In genomic region chr12:52151859-52152783, GRCh38 we compare ENCODE assay signal across 8 cellular contexts. TPM values are rescaled to one million over a fixed set of nuclear protein-coding genes. Genes with fewer than 3 reads are reported as not detected.
DNase-seq lines count a peak whose midpoint lies in the region; ATAC-seq and TF ChIP-seq lines count a peak whose summit lies in the region.

No MANE protein-coding gene starts in this region.

- DNase-seq in CD14-positive monocyte (ENCODE audit: low spot score) = peak; percentile 76
- DNase-seq in HPDE6-E6E7 (ENCODE audit: extremely low spot score) = peak; percentile 65
- peak; percentile 88 for DNase-seq in WTC11 (ENCODE audit: low spot score)
- DNase-seq in breast epithelium (ENCODE audit: low spot score in 2 of 2) = peak; percentile 91 to 93
- DNase-seq in kidney glomerular epithelial cell (lab: John Stamatoyannopoulos, UW) = peak; percentile 12
- peak; percentile 50 for DNase-seq in stimulated activated CD4-positive, alpha-beta T cell treated with anti-CD3 and anti-CD28 coated beads, Interleukin-2, amount 100 ng/mL, for 4 hours (ENCODE audit: low read depth)

- CTCF ChIA-PET in WTC11 (lab: Charles Lee) = interaction anchor here (0.6 to 2.6 kb wide), 16 partner anchors 8 to 846 kb away, joined by 3 to 9 read pairs (median 4); no protein-coding TSS in a partner anchor

- peaks cover 14% of the 10 kb centered on the region for H3K4me1 Mint-ChIP-seq in CD14-positive monocyte
- H3K4me1 Mint-ChIP-seq in WTC11 = peaks cover 16% of the 10 kb centered on the region

- peaks cover 17 to 25% (median 18%) of the 10 kb centered on the region in 3 donors for H3K27me3 Mint-ChIP-seq in CD14-positive monocyte (ENCODE audit: low read depth in 3 of 3)
- no peaks in the 10 kb centered on the region for H3K27me3 Mint-ChIP-seq in WTC11 (ENCODE audit: low read depth)

- H3K4me3 Mint-ChIP-seq in CD14-positive monocyte (peak overlapping the region; percentile 50 to 67), WTC11 (peak overlapping the region; percentile 40)

- H3K9me3 Mint-ChIP-seq in CD14-positive monocyte (no peaks in the 10 kb centered on the region), WTC11 (no peaks in the 10 kb centered on the region)

- peaks cover 2 to 3% of the 10 kb centered on the region in 2 donors for H3K36me3 Mint-ChIP-seq in CD14-positive monocyte
- no peaks in the 10 kb centered on the region for H3K36me3 Mint-ChIP-seq in WTC11

- TF ChIP-seq CTCF in CD14-positive monocyte (IDR thresholded peaks at IDR 0.05) = peak; percentile 98
- TF ChIP-seq CTCF in WTC11 (IDR thresholded peaks at IDR 0.05) = peak; percentile 92
- TF ChIP-seq CTCF in breast epithelium (IDR thresholded peaks at IDR 0.05) = peak; percentile 85 to 95 (median 95)

- peaks cover 15 to 36% of the 10 kb centered on the region in 2 donors for H3K4me1 ChIP-seq in breast epithelium

- no peak for TF ChIP-seq POLR2A in breast epithelium (IDR thresholded peaks at IDR 0.05)

- peak; percentile 69 for ATAC-seq in WTC11
- ATAC-seq in HG02973 (IDR thresholded peaks at IDR 0.05; ENCODE audit: unreplicated experiment) = no peak
- ATAC-seq in HG03571 (IDR thresholded peaks at IDR 0.05; ENCODE audit: unreplicated experiment) = no peak

- no peaks in the 10 kb centered on the region for H3K9me3 ChIP-seq in breast epithelium

- intact Hi-C loops in CD14-positive monocyte (cut with micrococcal nuclease) (loop anchor here (2.0 to 10.0 kb wide), 2 partner anchors 723 to 727 kb away; no protein-coding TSS in a partner anchor), breast epithelium (cut with DNase I; ENCODE audit: low total_unique reads) (no loop called here)

- POLR2A ChIA-PET in WTC11 (lab: Charles Lee) = no interaction called here

- H3K27me3 ChIP-seq in breast epithelium = no peaks in the 10 kb centered on the region

- peak overlapping the region; percentile 38 to 65 (median 38) for H3K4me3 ChIP-seq in breast epithelium

- H3K27ac Mint-ChIP-seq in CD14-positive monocyte (peak overlapping the region in 1 of 7 donors; percentile 0), WTC11 (no peak overlapping the region)

- H3K27ac ChIP-seq in breast epithelium = peak overlapping the region; percentile 100

- H3K36me3 ChIP-seq in breast epithelium = no peaks in the 10 kb centered on the region

TF ChIP-seq in WTC11, 78 proteins besides CTCF, POLR2A, EP300 and RAD21:
- TF ChIP-seq ZNF671 (CRISPR knock-in tag; IDR thresholded peaks at IDR 0.05) (no peak), ZNF423 (CRISPR knock-in tag; IDR thresholded peaks at IDR 0.05) (peak; percentile 46), NFE2L1 (CRISPR knock-in tag; IDR thresholded peaks at IDR 0.05) (no peak), RELA (CRISPR knock-in tag; IDR thresholded peaks at IDR 0.05; ENCODE audit: borderline replicate concordance) (no peak), ZNF121 (CRISPR knock-in tag; IDR thresholded peaks at IDR 0.05) (0 out of 2 replicates have a peak, but pooled peaks have one; percentile 10), CBFB (CRISPR knock-in tag; IDR thresholded peaks at IDR 0.05; ENCODE audit: low read depth) (no peak), ZNF219 (CRISPR knock-in tag; IDR thresholded peaks at IDR 0.05; ENCODE audit: borderline replicate concordance) (0 out of 2 replicates have a peak, but pooled peaks have one; percentile 79), TP53 (CRISPR knock-in tag; IDR thresholded peaks at IDR 0.05) (no peak)
- TF ChIP-seq, protein P1, sequence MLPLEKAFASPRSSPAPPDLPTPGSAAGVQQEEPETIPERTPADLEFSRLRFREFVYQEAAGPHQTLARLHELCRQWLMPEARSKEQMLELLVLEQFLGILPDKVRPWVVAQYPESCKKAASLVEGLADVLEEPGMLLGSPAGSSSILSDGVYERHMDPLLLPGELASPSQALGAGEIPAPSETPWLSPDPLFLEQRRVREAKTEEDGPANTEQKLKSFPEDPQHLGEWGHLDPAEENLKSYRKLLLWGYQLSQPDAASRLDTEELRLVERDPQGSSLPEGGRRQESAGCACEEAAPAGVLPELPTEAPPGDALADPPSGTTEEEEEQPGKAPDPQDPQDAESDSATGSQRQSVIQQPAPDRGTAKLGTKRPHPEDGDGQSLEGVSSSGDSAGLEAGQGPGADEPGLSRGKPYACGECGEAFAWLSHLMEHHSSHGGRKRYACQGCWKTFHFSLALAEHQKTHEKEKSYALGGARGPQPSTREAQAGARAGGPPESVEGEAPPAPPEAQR (CRISPR knock-in tag; IDR thresholded peaks at IDR 0.05) = no peak
- TF ChIP-seq, protein P2, sequence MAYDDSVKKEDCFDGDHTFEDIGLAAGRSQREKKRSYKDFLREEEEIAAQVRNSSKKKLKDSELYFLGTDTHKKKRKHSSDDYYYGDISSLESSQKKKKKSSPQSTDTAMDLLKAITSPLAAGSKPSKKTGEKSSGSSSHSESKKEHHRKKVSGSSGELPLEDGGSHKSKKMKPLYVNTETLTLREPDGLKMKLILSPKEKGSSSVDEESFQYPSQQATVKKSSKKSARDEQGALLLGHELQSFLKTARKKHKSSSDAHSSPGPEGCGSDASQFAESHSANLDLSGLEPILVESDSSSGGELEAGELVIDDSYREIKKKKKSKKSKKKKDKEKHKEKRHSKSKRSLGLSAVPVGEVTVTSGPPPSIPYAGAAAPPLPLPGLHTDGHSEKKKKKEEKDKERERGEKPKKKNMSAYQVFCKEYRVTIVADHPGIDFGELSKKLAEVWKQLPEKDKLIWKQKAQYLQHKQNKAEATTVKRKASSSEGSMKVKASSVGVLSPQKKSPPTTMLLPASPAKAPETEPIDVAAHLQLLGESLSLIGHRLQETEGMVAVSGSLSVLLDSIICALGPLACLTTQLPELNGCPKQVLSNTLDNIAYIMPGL (CRISPR knock-in tag; IDR thresholded peaks at IDR 0.05) = peak; percentile 82; the same call in 1 of the 2 replicates

RNA-seq across cellular contexts. Expression of gene KRT80, which starts 39.7 kb away (rescaled TPM):
- under 1 TPM; 0.18 to 0.52 TPM for polyA plus RNA-seq in CD14-positive monocyte
- 0.09 to 0.11 TPM (median 0.11 TPM) in 3 replicates for total RNA-seq in WTC11 (2021)
- total RNA-seq in breast epithelium = 1 to 10 TPM in 2 of 3 donors, not detected in 1; 2.9 to 9.8 TPM

Comparison
In these comparisons a context has a peak if more than half of its experiments do, and no peak if none do; other contexts are left out.
1. DNase-seq: peak in every context shown above with its lines; median percentile 92 in breast epithelium; 88 in WTC11; 76 in CD14-positive monocyte; 65 in HPDE6-E6E7; 50 in stimulated activated CD4-positive, alpha-beta T cell treated with anti-CD3 and anti-CD28 coated beads, Interleukin-2, amount 100 ng/mL, for 4 hours; 12 in kidney glomerular epithelial cell.